In the genomic region with DNA sequence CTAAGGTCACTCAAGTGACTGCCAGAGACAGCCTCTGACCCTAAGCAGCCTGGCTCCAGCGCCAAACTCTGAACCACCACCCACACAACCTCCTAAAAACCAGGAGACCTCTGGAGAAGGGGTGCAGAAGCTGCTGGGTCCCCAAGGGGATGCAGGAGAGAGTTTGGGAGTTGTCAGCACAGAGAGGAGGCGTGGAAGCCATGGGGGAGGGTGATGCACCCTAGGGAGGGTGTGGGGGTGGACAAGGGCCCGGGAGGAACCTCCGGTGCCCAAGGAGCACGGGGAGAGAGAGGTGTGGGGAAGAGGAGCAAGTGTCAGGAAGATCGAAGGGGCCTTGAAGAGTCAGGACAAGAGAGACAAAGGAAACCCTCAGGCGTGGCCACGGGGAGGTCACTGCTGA, we compare ENCODE assay signal across 1 cellular context.
TF ChIP-seq lines count a peak whose summit lies in the region.

No MANE protein-coding gene starts in this region.

TF ChIP-seq in HCT116, 20 proteins besides CTCF, POLR2A, EP300 and RAD21:
- TF ChIP-seq EGR1 (IDR thresholded peaks at IDR 0.05; ENCODE audit: low read depth), result no peak
- TF ChIP-seq SP1 (IDR thresholded peaks at IDR 0.05; ENCODE audit: low read depth), result no peak
- TF ChIP-seq, protein P1, sequence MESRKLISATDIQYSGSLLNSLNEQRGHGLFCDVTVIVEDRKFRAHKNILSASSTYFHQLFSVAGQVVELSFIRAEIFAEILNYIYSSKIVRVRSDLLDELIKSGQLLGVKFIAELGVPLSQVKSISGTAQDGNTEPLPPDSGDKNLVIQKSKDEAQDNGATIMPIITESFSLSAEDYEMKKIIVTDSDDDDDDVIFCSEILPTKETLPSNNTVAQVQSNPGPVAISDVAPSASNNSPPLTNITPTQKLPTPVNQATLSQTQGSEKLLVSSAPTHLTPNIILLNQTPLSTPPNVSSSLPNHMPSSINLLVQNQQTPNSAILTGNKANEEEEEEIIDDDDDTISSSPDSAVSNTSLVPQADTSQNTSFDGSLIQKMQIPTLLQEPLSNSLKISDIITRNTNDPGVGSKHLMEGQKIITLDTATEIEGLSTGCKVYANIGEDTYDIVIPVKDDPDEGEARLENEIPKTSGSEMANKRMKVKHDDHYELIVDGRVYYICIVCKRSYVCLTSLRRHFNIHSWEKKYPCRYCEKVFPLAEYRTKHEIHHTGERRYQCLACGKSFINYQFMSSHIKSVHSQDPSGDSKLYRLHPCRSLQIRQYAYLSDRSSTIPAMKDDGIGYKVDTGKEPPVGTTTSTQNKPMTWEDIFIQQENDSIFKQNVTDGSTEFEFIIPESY (IDR thresholded peaks at IDR 0.05; ENCODE audit: extremely low read depth, insufficient replicate concordance, low read length), result no peak
- TF ChIP-seq SRF (IDR thresholded peaks at IDR 0.05; ENCODE audit: low read depth), result no peak
- TF ChIP-seq ZNF274 (IDR thresholded peaks at IDR 0.05; ENCODE audit: low read depth, low read length), result no peak
- no peak for TF ChIP-seq JUND (IDR thresholded peaks at IDR 0.05)
- no peak for TF ChIP-seq SIN3A (IDR thresholded peaks at IDR 0.05; ENCODE audit: low read depth)
- TF ChIP-seq ZFX (IDR thresholded peaks at IDR 0.05), result no peak
